8 cellular contexts compared by ENCODE assay signal in genomic region chr2:105287692-105288091, GRCh38. TPM values are rescaled to one million over a fixed set of nuclear protein-coding genes. Genes with fewer than 3 reads are reported as not detected.
DNase-seq lines count a peak whose midpoint lies in the region; ATAC-seq and TF ChIP-seq lines count a peak whose summit lies in the region.

No MANE protein-coding gene starts in this region.

- no peak overlapping the region for H3K27ac ChIP-seq in cardiac muscle cell
- H3K27ac ChIP-seq in iPS DF 6.9 (ENCODE audit: low read length): no peak overlapping the region
- no peak overlapping the region for H3K27ac ChIP-seq in uterus

- H3K4me3 Mint-ChIP-seq in activated CD4-positive, alpha-beta memory T cell treated with anti-CD3 and anti-CD28 coated beads, Interleukin-2, amount 10 ng/mL, durations not matched to agents 7 days and 5 days: no peak overlapping the region
- H3K4me3 Mint-ChIP-seq in stimulated activated naive B cell treated with anti-CD40 and anti-IgM and Interleukin-4, amounts not matched to agents 10 μg/mL and 1 μg/mL and 100 μg/mL, for 72 hours: no peak overlapping the region

- peaks cover 3% of the 10 kb centered on the region for H3K4me1 Mint-ChIP-seq in activated CD4-positive, alpha-beta memory T cell treated with anti-CD3 and anti-CD28 coated beads, Interleukin-2, amount 10 ng/mL, durations not matched to agents 7 days and 5 days
- H3K4me1 Mint-ChIP-seq in stimulated activated naive B cell treated with anti-CD40 and anti-IgM and Interleukin-4, amounts not matched to agents 10 μg/mL and 1 μg/mL and 100 μg/mL, for 72 hours: peaks cover 0 to 2% of the 10 kb centered on the region in 2 donors

- H3K27me3 ChIP-seq in cardiac muscle cell (no peaks in the 10 kb centered on the region), iPS DF 6.9 (ENCODE audit: control insufficient read depth, insufficient read depth, low read length) (no peaks in the 10 kb centered on the region), uterus (no peaks in the 10 kb centered on the region)

- H3K9me3 ChIP-seq in cardiac muscle cell (ENCODE audit: low read depth): no peaks in the 10 kb centered on the region
- no peaks in the 10 kb centered on the region for H3K9me3 ChIP-seq in iPS DF 6.9 (ENCODE audit: control insufficient read depth, insufficient read depth, low read length)
- H3K9me3 ChIP-seq in uterus: no peaks in the 10 kb centered on the region

- WGBS in iPS DF 6.9 (ENCODE audit: insufficient coverage, insufficient read length): no CpG with 5 or more reads among the region's 5 CpGs

- H3K36me3 Mint-ChIP-seq in activated CD4-positive, alpha-beta memory T cell treated with anti-CD3 and anti-CD28 coated beads, Interleukin-2, amount 10 ng/mL, durations not matched to agents 7 days and 5 days (ENCODE audit: low read depth): peaks cover 16% of the 10 kb centered on the region
- peaks cover 44 to 68% of the 10 kb centered on the region in 2 donors for H3K36me3 Mint-ChIP-seq in stimulated activated naive B cell treated with anti-CD40 and anti-IgM and Interleukin-4, amounts not matched to agents 10 μg/mL and 1 μg/mL and 100 μg/mL, for 72 hours

- POLR2A ChIA-PET in activated CD4-positive, alpha-beta memory T cell treated with anti-CD3 and anti-CD28 coated beads, Interleukin-2, amount 10 ng/mL, durations not matched to agents 7 days and 5 days (lab: Charles Lee): no interaction called here

- no peak overlapping the region for H3K27ac Mint-ChIP-seq in activated CD4-positive, alpha-beta memory T cell treated with anti-CD3 and anti-CD28 coated beads, Interleukin-2, amount 10 ng/mL, durations not matched to agents 7 days and 5 days
- no peak overlapping the region for H3K27ac Mint-ChIP-seq in stimulated activated naive B cell treated with anti-CD40 and anti-IgM and Interleukin-4, amounts not matched to agents 10 μg/mL and 1 μg/mL and 100 μg/mL, for 72 hours

- H3K36me3 ChIP-seq in cardiac muscle cell: peaks cover 12% of the 10 kb centered on the region
- no peaks in the 10 kb centered on the region for H3K36me3 ChIP-seq in iPS DF 6.9 (ENCODE audit: control insufficient read depth, insufficient read depth, low read length)
- no peaks in the 10 kb centered on the region for H3K36me3 ChIP-seq in uterus

- no peaks in the 10 kb centered on the region for H3K4me1 ChIP-seq in cardiac muscle cell (ENCODE audit: low read depth)
- H3K4me1 ChIP-seq in iPS DF 6.9 (ENCODE audit: control insufficient read depth, insufficient read depth, low read length): no peaks in the 10 kb centered on the region
- H3K4me1 ChIP-seq in uterus: no peaks in the 10 kb centered on the region

- TF ChIP-seq POLR2A in uterus (IDR thresholded peaks at IDR 0.05): no peak

- ATAC-seq in left ventricle myocardium superior: no peak
- ATAC-seq in stimulated activated naive B cell treated with anti-CD40 and anti-IgM and Interleukin-4, amounts not matched to agents 10 μg/mL and 1 μg/mL and 100 μg/mL, for 72 hours (replicated peaks): peak; percentile 41 to 53
- no peak for ATAC-seq in HG02973 (IDR thresholded peaks at IDR 0.05; ENCODE audit: unreplicated experiment)

- TF ChIP-seq CTCF in cardiac muscle cell (IDR thresholded peaks at IDR 0.05; ENCODE audit: low read depth, low read length) (peak; percentile 52), uterus (IDR thresholded peaks at IDR 0.05) (no peak)

- H3K4me3 ChIP-seq in cardiac muscle cell: no peak overlapping the region
- H3K4me3 ChIP-seq in iPS DF 6.9 (ENCODE audit: low read length): no peak overlapping the region
- no peak overlapping the region for H3K4me3 ChIP-seq in uterus

- no peaks in the 10 kb centered on the region for H3K9me3 Mint-ChIP-seq in activated CD4-positive, alpha-beta memory T cell treated with anti-CD3 and anti-CD28 coated beads, Interleukin-2, amount 10 ng/mL, durations not matched to agents 7 days and 5 days
- no peaks in the 10 kb centered on the region for H3K9me3 Mint-ChIP-seq in stimulated activated naive B cell treated with anti-CD40 and anti-IgM and Interleukin-4, amounts not matched to agents 10 μg/mL and 1 μg/mL and 100 μg/mL, for 72 hours

- H3K27me3 Mint-ChIP-seq in activated CD4-positive, alpha-beta memory T cell treated with anti-CD3 and anti-CD28 coated beads, Interleukin-2, amount 10 ng/mL, durations not matched to agents 7 days and 5 days: no peaks in the 10 kb centered on the region
- no peaks in the 10 kb centered on the region for H3K27me3 Mint-ChIP-seq in stimulated activated naive B cell treated with anti-CD40 and anti-IgM and Interleukin-4, amounts not matched to agents 10 μg/mL and 1 μg/mL and 100 μg/mL, for 72 hours

- peak; percentile 51 to 64 for DNase-seq in cardiac muscle cell (ENCODE audit: low read depth in 1 of 2, low spot score in 1 of 2)
- DNase-seq in left ventricle myocardium superior: no peak
- peak; percentile 55 to 72 for DNase-seq in Kasumi-1 (lab: John Stamatoyannopoulos, UW)
- DNase-seq in activated CD4-positive, alpha-beta memory T cell treated with anti-CD3 and anti-CD28 coated beads, Interleukin-2, amount 10 ng/mL, durations not matched to agents 7 days and 5 days: peak; percentile 41
- peak; percentile 48 for DNase-seq in iPS DF 6.9 (ENCODE audit: low read depth, low spot score)
- no peak for DNase-seq in stimulated activated naive B cell treated with anti-CD40 and anti-IgM and Interleukin-4, amounts not matched to agents 10 μg/mL and 1 μg/mL and 100 μg/mL, for 72 hours
- DNase-seq in uterus: no peak

- CTCF ChIA-PET in activated CD4-positive, alpha-beta memory T cell treated with anti-CD3 and anti-CD28 coated beads, Interleukin-2, amount 10 ng/mL, durations not matched to agents 7 days and 5 days (lab: Charles Lee): interaction anchor here (0.7 to 1.1 kb wide), 9 partner anchors 8 to 253 kb away, joined by 3 to 4 read pairs (median 3); no protein-coding TSS in a partner anchor

- intact Hi-C loops in left ventricle myocardium superior (cut with micrococcal nuclease) (no loop called here), uterus (cut with DNase I; ENCODE audit: low total_unique reads) (no loop called here)

RNA-seq across cellular contexts. Expression of gene TGFBRAP1, which starts 41.8 kb away (rescaled TPM):
- total RNA-seq in cardiac muscle cell (15.8 and 18.9 TPM in 2 replicates), left ventricle myocardium superior (9.8 TPM), uterus (10 to 100 TPM; 21.0 to 38.7 (median 24.2) TPM)
- polyA plus RNA-seq in cardiac muscle cell: 11.4 and 11.5 TPM in 2 replicates
- total RNA-seq in activated CD4-positive, alpha-beta memory T cell treated with anti-CD3 and anti-CD28 coated beads, Interleukin-2, amount 10 ng/mL, durations not matched to agents 7 days and 5 days: 10 to 100 TPM; 15.9 to 17.0 TPM

RNA-seq across cellular contexts. Expression of gene GPR45, which starts 46.1 kb away (rescaled TPM):
- total RNA-seq in cardiac muscle cell (not detected in 2 replicates), left ventricle myocardium superior (not detected), uterus (not detected)
- polyA plus RNA-seq in cardiac muscle cell: not detected in 2 replicates
- not detected for total RNA-seq in activated CD4-positive, alpha-beta memory T cell treated with anti-CD3 and anti-CD28 coated beads, Interleukin-2, amount 10 ng/mL, durations not matched to agents 7 days and 5 days

RNA-seq across cellular contexts. Expression of gene C2orf49, which starts 49.6 kb away (rescaled TPM):
- 21.5 and 37.9 TPM in 2 replicates for total RNA-seq in cardiac muscle cell
- polyA plus RNA-seq in cardiac muscle cell: 19.2 and 31.3 TPM in 2 replicates
- 18.6 TPM for total RNA-seq in left ventricle myocardium superior
- total RNA-seq in activated CD4-positive, alpha-beta memory T cell treated with anti-CD3 and anti-CD28 coated beads, Interleukin-2, amount 10 ng/mL, durations not matched to agents 7 days and 5 days: 10 to 100 TPM; 22.0 to 23.5 TPM
- total RNA-seq in uterus: 10 to 100 TPM; 10.2 to 62.6 (median 22.8) TPM

Comparison
In these comparisons a context has a peak if more than half of its experiments do, and no peak if none do; other contexts are left out.
1. DNase-seq: peak in cardiac muscle cell (2 of 2), Kasumi-1 (2 of 2), activated CD4-positive, alpha-beta memory T cell treated with anti-CD3 and anti-CD28 coated beads, Interleukin-2, amount 10 ng/mL, durations not matched to agents 7 days and 5 days (single experiment) and iPS DF 6.9 (single experiment); none in left ventricle myocardium superior (single experiment), stimulated activated naive B cell treated with anti-CD40 and anti-IgM and Interleukin-4, amounts not matched to agents 10 μg/mL and 1 μg/mL and 100 μg/mL, for 72 hours (single experiment) and uterus (0 of 2).
2. ATAC-seq: peak in stimulated activated naive B cell treated with anti-CD40 and anti-IgM and Interleukin-4, amounts not matched to agents 10 μg/mL and 1 μg/mL and 100 μg/mL, for 72 hours (2 of 2); none in left ventricle myocardium superior (single experiment) and HG02973 (single experiment).